Comparison of ENCODE assay signal across 10 cellular contexts in genomic region chr16:11359370-11359769, GRCh38. TPM values are rescaled to one million over a fixed set of nuclear protein-coding genes. Genes with fewer than 3 reads are reported as not detected.
DNase-seq lines count a peak whose midpoint lies in the region; ATAC-seq and TF ChIP-seq lines count a peak whose summit lies in the region.
"Had no signal": no experiment of that assay in that cellular context is flagged by ENCODE, and none has a peak within 500 bp of the region (broad histone marks: within the 10 kb centered on the region; RNA-seq: fewer than 3 reads in every experiment).

No MANE protein-coding gene starts in this region.

- H3K27me3 ChIP-seq in H7 (ENCODE audit: control insufficient read depth, insufficient read depth, low read length): no peaks in the 10 kb centered on the region
- no peaks in the 10 kb centered on the region for H3K27me3 ChIP-seq in adipocyte (replicated peaks; ENCODE audit: control insufficient read depth, insufficient read depth, low read length)
- no peaks in the 10 kb centered on the region for H3K27me3 ChIP-seq in foreskin keratinocyte
- no peaks in the 10 kb centered on the region for H3K27me3 ChIP-seq in thyroid gland
- no peaks in the 10 kb centered on the region for H3K27me3 ChIP-seq in colonic mucosa

- DNase-seq in H7 (peak; percentile 5), adipocyte (ENCODE audit: low read depth) (peak; percentile 67), foreskin keratinocyte (peak; percentile 60 to 89), thyroid gland (peak; percentile 54 to 61), COR-L47 (lab: John Stamatoyannopoulos, UW) (no peak), colonic mucosa (no peak), GM19238 (ENCODE audit: insufficient read length, low spot score) (no peak)
- DNase-seq: activated CD4-positive, alpha-beta T cell treated with anti-CD3 and anti-CD28 coated beads, Interleukin-2, amount 10 ng/mL, durations not matched to agents 24 days and 14 days; RPMI8226 had no signal

- H3K4me3 ChIP-seq in H7 (ENCODE audit: insufficient read depth, low read depth, low read length) (no peak overlapping the region), adipocyte (ENCODE audit: low read length) (no peak overlapping the region), thyroid gland (replicated peaks in 1 of 3) (no peak overlapping the region), colonic mucosa (no peak overlapping the region)

- intact Hi-C loops in thyroid gland (cut with DNase I): loop anchor here (5.0 kb wide), 1 partner anchor 392 kb away; no protein-coding TSS in a partner anchor
- intact Hi-C loops in colonic mucosa (cut with DNase I): loop anchor here (5.0 kb wide), 1 partner anchor 387 kb away; no protein-coding TSS in a partner anchor

- no peaks in the 10 kb centered on the region for H3K9me3 ChIP-seq in adipocyte (ENCODE audit: control insufficient read depth, low read length)
- H3K9me3 ChIP-seq in thyroid gland: no peaks in the 10 kb centered on the region
- H3K9me3 ChIP-seq in colonic mucosa: no peaks in the 10 kb centered on the region

- no peak for TF ChIP-seq POLR2A in thyroid gland (IDR thresholded peaks at IDR 0.05)

- H3K4me1 ChIP-seq in adipocyte (ENCODE audit: control insufficient read depth, insufficient read depth, low read length): peaks cover 32% of the 10 kb centered on the region
- H3K4me1 ChIP-seq in foreskin keratinocyte: peaks cover 33% of the 10 kb centered on the region
- peaks cover 0 to 24% of the 10 kb centered on the region in 2 donors for H3K4me1 ChIP-seq in thyroid gland
- H3K4me1 ChIP-seq in colonic mucosa: peaks cover 7% of the 10 kb centered on the region

- TF ChIP-seq CTCF in foreskin keratinocyte (conservative IDR thresholded peaks at IDR 0.05) (no peak), thyroid gland (IDR thresholded peaks at IDR 0.05) (no peak), colonic mucosa (IDR thresholded peaks at IDR 0.05) (no peak)

- H3K36me3 ChIP-seq in H7 (replicated peaks; ENCODE audit: control insufficient read depth, insufficient read depth, low read length) (no peaks in the 10 kb centered on the region; the same call in 1 of the 2 replicates), adipocyte (ENCODE audit: control insufficient read depth, insufficient read depth, low read length, severe bottlenecking) (no peaks in the 10 kb centered on the region), thyroid gland (no peaks in the 10 kb centered on the region), colonic mucosa (no peaks in the 10 kb centered on the region)

- H3K9ac ChIP-seq in adipocyte (ENCODE audit: low read length) (no peak overlapping the region), colonic mucosa (ENCODE audit: low read depth in 2 of 2, low read length in 2 of 2) (no peak overlapping the region)
- H3K9ac ChIP-seq: parathyroid adenoma had no signal

- H3K27ac ChIP-seq in foreskin keratinocyte: no peak overlapping the region
- no peak overlapping the region for H3K27ac ChIP-seq in thyroid gland
- H3K27ac ChIP-seq in colonic mucosa: no peak overlapping the region
- H3K27ac ChIP-seq: parathyroid adenoma had no signal

- WGBS in thyroid gland, 2 donors: 60 to 82% methylated on average over 5 of the region's 5 CpGs

- peak; percentile 74 for ATAC-seq in foreskin keratinocyte

RNA-seq across cellular contexts. Expression of gene RMI2, which starts 14.1 kb away (rescaled TPM):
- 58.8 and 59.2 TPM in 2 replicates for total RNA-seq in H7 (2014; rRNA removed; shearing (Covaris generic))
- total RNA-seq in foreskin keratinocyte (20.9 and 23.1 TPM in 2 replicates), thyroid gland (1 to 10 TPM in 3 of 4 donors, not detected in 1; 2.5 to 2.8 (median 2.6) TPM), colonic mucosa (10 to 100 TPM; 12.0 to 46.3 TPM)
- 25.0 and 29.0 TPM in 2 replicates for polyA plus RNA-seq in foreskin keratinocyte

Comparison
In these comparisons a context has a peak if more than half of its experiments do, and no peak if none do; other contexts are left out.
1. DNase-seq: peak in H7 (single experiment), adipocyte (single experiment), foreskin keratinocyte (2 of 2) and thyroid gland (2 of 2); none in COR-L47 (single experiment), colonic mucosa (single experiment) and GM19238 (single experiment).